Comparison of ENCODE assay signal across 1 cellular context in the genomic region with DNA sequence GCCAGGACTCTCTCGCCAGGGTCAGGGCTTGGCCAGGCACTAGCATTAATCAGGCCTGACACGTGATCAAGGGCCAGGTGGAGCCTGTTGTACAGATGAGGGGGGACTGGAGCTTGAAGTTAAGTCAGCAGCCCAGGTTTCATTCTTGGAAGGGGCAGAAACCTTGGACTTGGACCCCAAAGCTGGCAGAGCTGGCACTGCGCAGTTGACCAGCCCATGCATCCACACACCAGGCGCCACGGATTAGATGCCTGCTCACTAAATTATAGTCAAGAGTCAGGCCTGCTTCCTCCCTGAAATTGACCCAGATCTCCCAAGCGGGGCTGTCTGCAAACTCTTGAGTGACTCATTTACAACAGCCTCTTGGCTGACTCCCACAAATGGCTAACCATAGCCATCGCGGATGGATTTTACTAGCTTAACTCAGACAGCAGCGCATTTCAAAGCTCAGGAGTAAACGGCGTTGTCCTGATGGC.
TF ChIP-seq lines count a peak whose summit lies in the region.

No MANE protein-coding gene starts in this region.

TF ChIP-seq in H1, 55 proteins besides CTCF, POLR2A, EP300 and RAD21 (continued from another document):
- TF ChIP-seq, protein P1, sequence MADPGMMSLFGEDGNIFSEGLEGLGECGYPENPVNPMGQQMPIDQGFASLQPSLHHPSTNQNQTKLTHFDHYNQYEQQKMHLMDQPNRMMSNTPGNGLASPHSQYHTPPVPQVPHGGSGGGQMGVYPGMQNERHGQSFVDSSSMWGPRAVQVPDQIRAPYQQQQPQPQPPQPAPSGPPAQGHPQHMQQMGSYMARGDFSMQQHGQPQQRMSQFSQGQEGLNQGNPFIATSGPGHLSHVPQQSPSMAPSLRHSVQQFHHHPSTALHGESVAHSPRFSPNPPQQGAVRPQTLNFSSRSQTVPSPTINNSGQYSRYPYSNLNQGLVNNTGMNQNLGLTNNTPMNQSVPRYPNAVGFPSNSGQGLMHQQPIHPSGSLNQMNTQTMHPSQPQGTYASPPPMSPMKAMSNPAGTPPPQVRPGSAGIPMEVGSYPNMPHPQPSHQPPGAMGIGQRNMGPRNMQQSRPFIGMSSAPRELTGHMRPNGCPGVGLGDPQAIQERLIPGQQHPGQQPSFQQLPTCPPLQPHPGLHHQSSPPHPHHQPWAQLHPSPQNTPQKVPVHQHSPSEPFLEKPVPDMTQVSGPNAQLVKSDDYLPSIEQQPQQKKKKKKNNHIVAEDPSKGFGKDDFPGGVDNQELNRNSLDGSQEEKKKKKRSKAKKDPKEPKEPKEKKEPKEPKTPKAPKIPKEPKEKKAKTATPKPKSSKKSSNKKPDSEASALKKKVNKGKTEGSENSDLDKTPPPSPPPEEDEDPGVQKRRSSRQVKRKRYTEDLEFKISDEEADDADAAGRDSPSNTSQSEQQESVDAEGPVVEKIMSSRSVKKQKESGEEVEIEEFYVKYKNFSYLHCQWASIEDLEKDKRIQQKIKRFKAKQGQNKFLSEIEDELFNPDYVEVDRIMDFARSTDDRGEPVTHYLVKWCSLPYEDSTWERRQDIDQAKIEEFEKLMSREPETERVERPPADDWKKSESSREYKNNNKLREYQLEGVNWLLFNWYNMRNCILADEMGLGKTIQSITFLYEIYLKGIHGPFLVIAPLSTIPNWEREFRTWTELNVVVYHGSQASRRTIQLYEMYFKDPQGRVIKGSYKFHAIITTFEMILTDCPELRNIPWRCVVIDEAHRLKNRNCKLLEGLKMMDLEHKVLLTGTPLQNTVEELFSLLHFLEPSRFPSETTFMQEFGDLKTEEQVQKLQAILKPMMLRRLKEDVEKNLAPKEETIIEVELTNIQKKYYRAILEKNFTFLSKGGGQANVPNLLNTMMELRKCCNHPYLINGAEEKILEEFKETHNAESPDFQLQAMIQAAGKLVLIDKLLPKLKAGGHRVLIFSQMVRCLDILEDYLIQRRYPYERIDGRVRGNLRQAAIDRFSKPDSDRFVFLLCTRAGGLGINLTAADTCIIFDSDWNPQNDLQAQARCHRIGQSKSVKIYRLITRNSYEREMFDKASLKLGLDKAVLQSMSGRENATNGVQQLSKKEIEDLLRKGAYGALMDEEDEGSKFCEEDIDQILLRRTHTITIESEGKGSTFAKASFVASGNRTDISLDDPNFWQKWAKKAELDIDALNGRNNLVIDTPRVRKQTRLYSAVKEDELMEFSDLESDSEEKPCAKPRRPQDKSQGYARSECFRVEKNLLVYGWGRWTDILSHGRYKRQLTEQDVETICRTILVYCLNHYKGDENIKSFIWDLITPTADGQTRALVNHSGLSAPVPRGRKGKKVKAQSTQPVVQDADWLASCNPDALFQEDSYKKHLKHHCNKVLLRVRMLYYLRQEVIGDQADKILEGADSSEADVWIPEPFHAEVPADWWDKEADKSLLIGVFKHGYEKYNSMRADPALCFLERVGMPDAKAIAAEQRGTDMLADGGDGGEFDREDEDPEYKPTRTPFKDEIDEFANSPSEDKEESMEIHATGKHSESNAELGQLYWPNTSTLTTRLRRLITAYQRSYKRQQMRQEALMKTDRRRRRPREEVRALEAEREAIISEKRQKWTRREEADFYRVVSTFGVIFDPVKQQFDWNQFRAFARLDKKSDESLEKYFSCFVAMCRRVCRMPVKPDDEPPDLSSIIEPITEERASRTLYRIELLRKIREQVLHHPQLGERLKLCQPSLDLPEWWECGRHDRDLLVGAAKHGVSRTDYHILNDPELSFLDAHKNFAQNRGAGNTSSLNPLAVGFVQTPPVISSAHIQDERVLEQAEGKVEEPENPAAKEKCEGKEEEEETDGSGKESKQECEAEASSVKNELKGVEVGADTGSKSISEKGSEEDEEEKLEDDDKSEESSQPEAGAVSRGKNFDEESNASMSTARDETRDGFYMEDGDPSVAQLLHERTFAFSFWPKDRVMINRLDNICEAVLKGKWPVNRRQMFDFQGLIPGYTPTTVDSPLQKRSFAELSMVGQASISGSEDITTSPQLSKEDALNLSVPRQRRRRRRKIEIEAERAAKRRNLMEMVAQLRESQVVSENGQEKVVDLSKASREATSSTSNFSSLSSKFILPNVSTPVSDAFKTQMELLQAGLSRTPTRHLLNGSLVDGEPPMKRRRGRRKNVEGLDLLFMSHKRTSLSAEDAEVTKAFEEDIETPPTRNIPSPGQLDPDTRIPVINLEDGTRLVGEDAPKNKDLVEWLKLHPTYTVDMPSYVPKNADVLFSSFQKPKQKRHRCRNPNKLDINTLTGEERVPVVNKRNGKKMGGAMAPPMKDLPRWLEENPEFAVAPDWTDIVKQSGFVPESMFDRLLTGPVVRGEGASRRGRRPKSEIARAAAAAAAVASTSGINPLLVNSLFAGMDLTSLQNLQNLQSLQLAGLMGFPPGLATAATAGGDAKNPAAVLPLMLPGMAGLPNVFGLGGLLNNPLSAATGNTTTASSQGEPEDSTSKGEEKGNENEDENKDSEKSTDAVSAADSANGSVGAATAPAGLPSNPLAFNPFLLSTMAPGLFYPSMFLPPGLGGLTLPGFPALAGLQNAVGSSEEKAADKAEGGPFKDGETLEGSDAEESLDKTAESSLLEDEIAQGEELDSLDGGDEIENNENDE (IDR thresholded peaks at IDR 0.05; ENCODE audit: insufficient replicate concordance, low read length), result no peak
- TF ChIP-seq EGR1 (IDR thresholded peaks at IDR 0.05; ENCODE audit: borderline replicate concordance, low read depth, low read length) (no peak), CBX5 (IDR thresholded peaks at IDR 0.05; ENCODE audit: low read depth, low read length) (no peak), BCL11A (IDR thresholded peaks at IDR 0.05; ENCODE audit: low read depth in 2 of 2, low read length in 2 of 2) (no peak), SAP30 (IDR thresholded peaks at IDR 0.05; ENCODE audit: insufficient read depth, insufficient replicate concordance, low read length) (no peak), SUZ12 (IDR thresholded peaks at IDR 0.05; ENCODE audit: low read length) (no peak), ASH2L (IDR thresholded peaks at IDR 0.05; ENCODE audit: low read length) (no peak), TAF1 (IDR thresholded peaks at IDR 0.05; ENCODE audit: low read depth, low read length) (no peak), BACH1 (IDR thresholded peaks at IDR 0.05; ENCODE audit: low read length) (no peak)
- TF ChIP-seq, protein P2, sequence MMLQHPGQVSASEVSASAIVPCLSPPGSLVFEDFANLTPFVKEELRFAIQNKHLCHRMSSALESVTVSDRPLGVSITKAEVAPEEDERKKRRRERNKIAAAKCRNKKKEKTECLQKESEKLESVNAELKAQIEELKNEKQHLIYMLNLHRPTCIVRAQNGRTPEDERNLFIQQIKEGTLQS (IDR thresholded peaks at IDR 0.05; ENCODE audit: insufficient read depth, low read depth, low read length), result no peak
TF ChIP-seq in H1: peak in this region for 0.
